ENCODE assay signal across 22 cellular contexts in genomic region chr5:76412511-76412910, GRCh38.
"Had no signal": no experiment of that assay in that cellular context is flagged by ENCODE, and none has a peak within 500 bp of the region (broad histone marks: within the 10 kb centered on the region; RNA-seq: fewer than 3 reads in every experiment).

No MANE protein-coding gene starts in this region.

- H3K27me3 ChIP-seq: esophagus squamous epithelium, neural progenitor cell, ovary, right atrium auricular region, sigmoid colon, transverse colon had no signal

- DNase-seq: esophagus squamous epithelium; foreskin fibroblast; head of caudate nucleus; hippocampal formation; kidney glomerular epithelial cell; mammary epithelial cell; mucosa of descending colon; naive thymus-derived CD8-positive, alpha-beta T cell; nucleus accumbens; ovary; sigmoid colon; stimulated activated CD4-positive, alpha-beta T cell treated with anti-CD3 and anti-CD28 coated beads, Interleukin-2, amount 100 ng/mL, for 24 hours; stimulated activated CD4-positive, alpha-beta T cell treated with anti-CD3 and anti-CD28 coated beads, Interleukin-4, amount 100 ng/mL, for 4 hours; stimulated activated naive B cell treated with anti-CD40 and anti-IgM and Interleukin-4, amounts not matched to agents 10 μg/mL and 1 μg/mL and 100 μg/mL, for 72 hours; stimulated activated naive CD8-positive, alpha-beta T cell treated with anti-CD3 and anti-CD28 coated beads, Interleukin-15, amount 100 ng/mL, for 72 hours; transverse colon had no signal

- H3K4me3 ChIP-seq: esophagus squamous epithelium, mucosa of descending colon, neural progenitor cell, ovary, right atrium auricular region, sigmoid colon, skin epidermis, thoracic aorta, transverse colon had no signal

- H3K9me3 ChIP-seq: esophagus squamous epithelium, mucosa of descending colon, right atrium auricular region, sigmoid colon, thoracic aorta, transverse colon had no signal

- H3K9ac ChIP-seq: neural progenitor cell had no signal

- H3K4me1 ChIP-seq: esophagus squamous epithelium, right atrium auricular region, sigmoid colon had no signal

- H3K27ac Mint-ChIP-seq: dendritic cell treated with granulocyte-macrophage colony-stimulating factor and Interleukin-4, amounts not matched to agents 40 ng/mL and 50 ng/mL, for 4 days; neural progenitor cell; stimulated activated naive B cell treated with anti-CD40 and anti-IgM and Interleukin-4, amounts not matched to agents 10 μg/mL and 1 μg/mL and 100 μg/mL, for 72 hours; stimulated activated naive CD8-positive, alpha-beta T cell treated with anti-CD3 and anti-CD28 coated beads, Interleukin-15, amount 100 ng/mL, for 72 hours had no signal

- H3K27me3 Mint-ChIP-seq: dendritic cell treated with granulocyte-macrophage colony-stimulating factor and Interleukin-4, amounts not matched to agents 40 ng/mL and 50 ng/mL, for 4 days; naive thymus-derived CD8-positive, alpha-beta T cell; stimulated activated naive B cell treated with anti-CD40 and anti-IgM and Interleukin-4, amounts not matched to agents 10 μg/mL and 1 μg/mL and 100 μg/mL, for 72 hours; stimulated activated naive CD8-positive, alpha-beta T cell treated with anti-CD3 and anti-CD28 coated beads, Interleukin-15, amount 100 ng/mL, for 72 hours had no signal

- ATAC-seq: left lobe of liver; mucosa of descending colon; naive thymus-derived CD8-positive, alpha-beta T cell; stimulated activated naive B cell treated with anti-CD40 and anti-IgM and Interleukin-4, amounts not matched to agents 10 μg/mL and 1 μg/mL and 100 μg/mL, for 72 hours; stimulated activated naive CD8-positive, alpha-beta T cell treated with anti-CD3 and anti-CD28 coated beads, Interleukin-15, amount 100 ng/mL, for 72 hours had no signal

- H3K36me3 ChIP-seq: esophagus squamous epithelium, neural progenitor cell, ovary, right atrium auricular region, sigmoid colon, thoracic aorta, transverse colon had no signal

- H3K9me3 Mint-ChIP-seq: dendritic cell treated with granulocyte-macrophage colony-stimulating factor and Interleukin-4, amounts not matched to agents 40 ng/mL and 50 ng/mL, for 4 days; naive thymus-derived CD8-positive, alpha-beta T cell; stimulated activated naive B cell treated with anti-CD40 and anti-IgM and Interleukin-4, amounts not matched to agents 10 μg/mL and 1 μg/mL and 100 μg/mL, for 72 hours; stimulated activated naive CD8-positive, alpha-beta T cell treated with anti-CD3 and anti-CD28 coated beads, Interleukin-15, amount 100 ng/mL, for 72 hours had no signal

- H3K27ac ChIP-seq: esophagus squamous epithelium, ovary, right atrium auricular region, sigmoid colon, skin epidermis, thoracic aorta, transverse colon had no signal

- H3K36me3 Mint-ChIP-seq: neural progenitor cell; stimulated activated naive B cell treated with anti-CD40 and anti-IgM and Interleukin-4, amounts not matched to agents 10 μg/mL and 1 μg/mL and 100 μg/mL, for 72 hours had no signal

- H3K4me3 Mint-ChIP-seq: dendritic cell treated with granulocyte-macrophage colony-stimulating factor and Interleukin-4, amounts not matched to agents 40 ng/mL and 50 ng/mL, for 4 days; naive thymus-derived CD8-positive, alpha-beta T cell; neural progenitor cell; stimulated activated naive B cell treated with anti-CD40 and anti-IgM and Interleukin-4, amounts not matched to agents 10 μg/mL and 1 μg/mL and 100 μg/mL, for 72 hours; stimulated activated naive CD8-positive, alpha-beta T cell treated with anti-CD3 and anti-CD28 coated beads, Interleukin-15, amount 100 ng/mL, for 72 hours had no signal
